Comparison of ENCODE assay signal across 28 cellular contexts in the genomic region with DNA sequence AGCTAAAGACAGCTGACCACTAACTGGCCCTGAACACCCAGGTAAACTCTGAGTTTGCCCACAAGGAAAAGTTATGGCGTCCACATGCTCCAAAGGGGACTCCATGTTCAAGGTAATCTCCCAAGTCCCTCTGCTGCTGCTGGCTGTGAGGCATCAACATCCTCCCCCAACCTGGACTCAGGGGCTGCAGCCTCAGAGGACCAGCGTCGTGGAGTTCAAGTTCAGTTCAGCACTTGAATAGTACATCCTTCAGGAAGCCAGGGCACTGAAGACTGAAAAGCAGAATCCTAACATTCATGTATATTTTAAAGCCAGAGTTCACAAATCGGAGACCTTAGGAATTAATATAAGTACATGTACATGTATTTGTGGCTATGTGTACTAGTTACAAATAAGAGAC.
DNase-seq lines count a peak whose midpoint lies in the region; ATAC-seq and TF ChIP-seq lines count a peak whose summit lies in the region.
"Had no signal": no experiment of that assay in that cellular context is flagged by ENCODE, and none has a peak within 500 bp of the region (broad histone marks: within the 10 kb centered on the region; RNA-seq: fewer than 3 reads in every experiment).

No MANE protein-coding gene starts in this region.

- peak; percentile 30 for DNase-seq in activated effector memory CD4-positive, alpha-beta T cell treated with anti-CD3 and anti-CD28 coated beads, Interleukin-2, amount 50 U/mL, for 16 hours
- DNase-seq in activated effector memory CD4-positive, alpha-beta T cell treated with Interleukin-2 at 50 U/mL for 16 hours: no peak
- DNase-seq in dorsolateral prefrontal cortex (no peak), mesenchymal stem cell (peak; percentile 33), suprapubic skin (ENCODE audit: low spot score in 2 of 2) (no peak), NCI-H446 (lab: John Stamatoyannopoulos, UW) (no peak), ACHN (no peak)
- DNase-seq: activated CD8-positive, alpha-beta T cell treated with anti-CD3 and anti-CD28 coated beads for 36 hours; aorta; CD4-positive, alpha-beta memory T cell; DMS 273 treated with DMSO at 0.1 percent for 48 hours; EL; Karpas-422; MV-4-11; naive thymus-derived CD8-positive, alpha-beta T cell; NCI-H146; OCI-M1; stimulated activated CD4-positive, alpha-beta T cell treated with anti-CD3 and anti-CD28 coated beads, Interleukin-12 subunit alpha, Interleukin-12 subunit beta, amount 100 ng/mL, for 4 hours; stimulated activated CD4-positive, alpha-beta T cell treated with anti-CD3 and anti-CD28 coated beads, Interleukin-4, amount 100 ng/mL, for 24 hours; T-helper 2 cell had no signal

- TF ChIP-seq EP300 in suprapubic skin (IDR thresholded peaks at IDR 0.05): no peak

- no peak overlapping the region for H2AFZ ChIP-seq in mesenchymal stem cell (ENCODE audit: low read depth, low read length)

- H3K27ac ChIP-seq in dorsolateral prefrontal cortex (peak overlapping the region in 34 of 59 donors; percentile 5 to 86 (median 74)), mesenchymal stem cell (ENCODE audit: low read length, poor library complexity, severe bottlenecking) (no peak overlapping the region), suprapubic skin (peak overlapping the region; percentile 31)
- H3K27ac ChIP-seq: 22Rv1, vagina had no signal

- no peak for TF ChIP-seq POLR2A in suprapubic skin (IDR thresholded peaks at IDR 0.05)

- H4K91ac ChIP-seq in mesenchymal stem cell (ENCODE audit: low read length): peak overlapping the region; percentile 70

- peak overlapping the region; percentile 71 for H3K9ac ChIP-seq in mesenchymal stem cell (ENCODE audit: low read length)

- H3K79me1 ChIP-seq in mesenchymal stem cell (replicated peaks; ENCODE audit: low read length, poor library complexity, severe bottlenecking): peaks cover 4% of the 10 kb centered on the region

- no peak overlapping the region for H2AK5ac ChIP-seq in mesenchymal stem cell (ENCODE audit: low read length, severe bottlenecking)

- H3K4me3 ChIP-seq in dorsolateral prefrontal cortex: peak overlapping the region in 4 of 59 donors; percentile 50 to 59 (median 56)
- H3K4me3 ChIP-seq in mesenchymal stem cell (ENCODE audit: insufficient read depth in 1 of 2, low read depth in 1 of 2, low read length in 2 of 2): no peak overlapping the region
- H3K4me3 ChIP-seq in suprapubic skin: no peak overlapping the region
- H3K4me3 ChIP-seq: vagina had no signal

- intact Hi-C loops in dorsolateral prefrontal cortex (cut with DNase I): no loop called here

- no peak overlapping the region for H2BK5ac ChIP-seq in mesenchymal stem cell (ENCODE audit: low read depth, low read length, poor library complexity, severe bottlenecking)

- H2BK15ac ChIP-seq in mesenchymal stem cell (ENCODE audit: low read depth, poor library complexity, severe bottlenecking): no peak overlapping the region

- no peak for ATAC-seq in HG03280 (IDR thresholded peaks at IDR 0.05; ENCODE audit: unreplicated experiment)
- ATAC-seq: activated CD8-positive, alpha-beta T cell treated with anti-CD3 and anti-CD28 coated beads for 36 hours; activated naive CD4-positive, alpha-beta T cell treated with anti-CD3 and anti-CD28 coated beads, Interleukin-2, amount 50 U/mL, for 72 hours; activated T-helper 17 cell treated with anti-CD3 and anti-CD28 coated beads, Interleukin-2, amount 50 U/mL, for 72 hours; HepG2; naive thymus-derived CD8-positive, alpha-beta T cell; SK-N-SH treated with all-trans-retinoic acid at 6 μM for 48 hours; stimulated activated effector memory CD8-positive, alpha-beta T cell treated with anti-CD3 and anti-CD28 coated beads, Interleukin-12 subunit alpha, Interleukin-12 subunit beta, amount 100 ng/mL, for 72 hours had no signal

- H3K27me3 ChIP-seq in dorsolateral prefrontal cortex (no peaks in the 10 kb centered on the region), mesenchymal stem cell (ENCODE audit: control insufficient read depth in 1 of 2, insufficient read depth in 1 of 2, low read length in 2 of 2) (peaks cover 0 to 5% of the 10 kb centered on the region in 2 experiments), suprapubic skin (no peaks in the 10 kb centered on the region)
- H3K27me3 ChIP-seq: vagina had no signal

- H3K36me3 ChIP-seq in mesenchymal stem cell (ENCODE audit: control insufficient read depth in 1 of 2, insufficient read depth in 2 of 2, low read depth in 1 of 2, low read length in 2 of 2) (no peaks in the 10 kb centered on the region), suprapubic skin (no peaks in the 10 kb centered on the region)
- H3K36me3 ChIP-seq: vagina had no signal

- H3K9me3 ChIP-seq in mesenchymal stem cell (ENCODE audit: control insufficient read depth, low read length) (no peaks in the 10 kb centered on the region), suprapubic skin (no peaks in the 10 kb centered on the region)
- H3K9me3 ChIP-seq: vagina had no signal

- H3K4me2 ChIP-seq in mesenchymal stem cell (ENCODE audit: low read length, poor library complexity, severe bottlenecking): no peak overlapping the region

- H2BK12ac ChIP-seq in mesenchymal stem cell (ENCODE audit: low read length in 2 of 2): peak overlapping the region in 1 of 2 experiments; percentile 75

- no peak for TF ChIP-seq CTCF in dorsolateral prefrontal cortex (IDR thresholded peaks at IDR 0.05 in 54 of 56, conservative IDR thresholded peaks at IDR 0.05 in 2 of 56; ENCODE audit: low read depth in 1 of 56, partially characterized antibody in 56 of 56)
- TF ChIP-seq CTCF in suprapubic skin (IDR thresholded peaks at IDR 0.05): no peak

- no peak overlapping the region for H2BK120ac ChIP-seq in mesenchymal stem cell (ENCODE audit: low read depth, low read length)

- in situ Hi-C loops in ACHN (cut with HindIII; ENCODE audit: low pct_ligation_motif_present, low pct_unique_long_range_greater_than_20kb, low sequenced_read_pairs): no loop called here

- peaks cover 7% of the 10 kb centered on the region for H3K4me1 ChIP-seq in mesenchymal stem cell (ENCODE audit: control insufficient read depth, insufficient read depth, low read depth, low read length)
- H3K4me1 ChIP-seq in suprapubic skin: peaks cover 13% of the 10 kb centered on the region
- H3K4me1 ChIP-seq: vagina had no signal

- H3K23ac ChIP-seq in mesenchymal stem cell (ENCODE audit: low read length in 2 of 2): no peak overlapping the region

- no peak overlapping the region for H3K4ac ChIP-seq in mesenchymal stem cell (ENCODE audit: low read depth in 1 of 2, low read length in 2 of 2)

- H4K8ac ChIP-seq in mesenchymal stem cell (ENCODE audit: low read length): peak overlapping the region; percentile 27

- H3K18ac ChIP-seq in mesenchymal stem cell (ENCODE audit: low read depth in 1 of 2, low read length in 2 of 2): peak overlapping the region in 1 of 2 experiments; percentile 64

- no peak overlapping the region for H3K14ac ChIP-seq in mesenchymal stem cell (ENCODE audit: low read length in 2 of 2)

- 57% methylated on average over 3 of the region's 4 CpGs for WGBS in mesenchymal stem cell
- WGBS in suprapubic skin: 83% methylated on average over 4 of the region's 4 CpGs

Comparison
In these comparisons a context has a peak if more than half of its experiments do, and no peak if none do; other contexts are left out.
1. DNase-seq: peak in activated effector memory CD4-positive, alpha-beta T cell treated with anti-CD3 and anti-CD28 coated beads, Interleukin-2, amount 50 U/mL, for 16 hours (single experiment) and mesenchymal stem cell (single experiment); none in activated effector memory CD4-positive, alpha-beta T cell treated with Interleukin-2 at 50 U/mL for 16 hours (single experiment), dorsolateral prefrontal cortex (0 of 10), suprapubic skin (0 of 2), NCI-H446 (0 of 2) and ACHN (single experiment).